ENCODE assay signal across 1 cellular context in the genomic region with DNA sequence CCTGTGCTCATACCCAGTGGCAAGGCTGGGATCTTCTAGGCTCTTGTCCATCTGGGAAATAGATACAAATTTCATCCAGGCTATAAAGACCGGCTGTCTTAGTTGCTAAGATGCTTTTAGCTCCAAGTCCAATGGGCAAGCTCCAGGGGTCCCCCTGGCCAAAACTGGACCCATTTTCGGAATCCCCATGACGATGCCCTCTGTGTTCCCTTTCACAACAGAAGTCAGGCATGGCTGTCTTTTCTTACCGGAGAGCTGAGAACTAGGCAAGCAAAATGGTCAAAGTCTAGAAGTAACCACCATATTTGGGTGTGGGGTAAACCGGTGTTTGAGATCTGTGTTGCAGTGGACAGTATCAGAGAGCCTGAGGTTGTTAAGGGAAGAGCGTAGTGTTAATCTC.
TF ChIP-seq lines count a peak whose summit lies in the region.

No MANE protein-coding gene starts in this region.

TF ChIP-seq in K562, 482 proteins besides CTCF, POLR2A, EP300 and RAD21:
- TF ChIP-seq NFYB (IDR thresholded peaks at IDR 0.05; ENCODE audit: extremely low read depth, insufficient read length) (no peak), CSDE1 (IDR thresholded peaks at IDR 0.05) (no peak), ZNF444 (CRISPR knock-in tag; IDR thresholded peaks at IDR 0.05) (no peak), RNF2 (IDR thresholded peaks at IDR 0.05) (no peak), ZNF695 (CRISPR knock-in tag; IDR thresholded peaks at IDR 0.05) (no peak), FOXJ2 (tag; IDR thresholded peaks at IDR 0.05) (no peak), TGIF2 (CRISPR knock-in tag; IDR thresholded peaks at IDR 0.05) (no peak), PPARD (CRISPR knock-in tag; IDR thresholded peaks at IDR 0.05) (no peak), ESRRA (IDR thresholded peaks at IDR 0.05; ENCODE audit: borderline replicate concordance, low read depth) (no peak), XRCC3 (IDR thresholded peaks at IDR 0.05) (no peak), DDX20 (tag; IDR thresholded peaks at IDR 0.05; ENCODE audit: low read depth) (no peak), KAT8 (IDR thresholded peaks at IDR 0.05; ENCODE audit: low read depth) (no peak), ATF1 (CRISPR knock-in tag; IDR thresholded peaks at IDR 0.05) (no peak), ATF1 (tag; IDR thresholded peaks at IDR 0.05) (no peak), IFI16 (CRISPR knock-in tag; IDR thresholded peaks at IDR 0.05) (no peak), MTA1 (IDR thresholded peaks at IDR 0.05; ENCODE audit: borderline replicate concordance) (no peak)
- TF ChIP-seq, protein P1, sequence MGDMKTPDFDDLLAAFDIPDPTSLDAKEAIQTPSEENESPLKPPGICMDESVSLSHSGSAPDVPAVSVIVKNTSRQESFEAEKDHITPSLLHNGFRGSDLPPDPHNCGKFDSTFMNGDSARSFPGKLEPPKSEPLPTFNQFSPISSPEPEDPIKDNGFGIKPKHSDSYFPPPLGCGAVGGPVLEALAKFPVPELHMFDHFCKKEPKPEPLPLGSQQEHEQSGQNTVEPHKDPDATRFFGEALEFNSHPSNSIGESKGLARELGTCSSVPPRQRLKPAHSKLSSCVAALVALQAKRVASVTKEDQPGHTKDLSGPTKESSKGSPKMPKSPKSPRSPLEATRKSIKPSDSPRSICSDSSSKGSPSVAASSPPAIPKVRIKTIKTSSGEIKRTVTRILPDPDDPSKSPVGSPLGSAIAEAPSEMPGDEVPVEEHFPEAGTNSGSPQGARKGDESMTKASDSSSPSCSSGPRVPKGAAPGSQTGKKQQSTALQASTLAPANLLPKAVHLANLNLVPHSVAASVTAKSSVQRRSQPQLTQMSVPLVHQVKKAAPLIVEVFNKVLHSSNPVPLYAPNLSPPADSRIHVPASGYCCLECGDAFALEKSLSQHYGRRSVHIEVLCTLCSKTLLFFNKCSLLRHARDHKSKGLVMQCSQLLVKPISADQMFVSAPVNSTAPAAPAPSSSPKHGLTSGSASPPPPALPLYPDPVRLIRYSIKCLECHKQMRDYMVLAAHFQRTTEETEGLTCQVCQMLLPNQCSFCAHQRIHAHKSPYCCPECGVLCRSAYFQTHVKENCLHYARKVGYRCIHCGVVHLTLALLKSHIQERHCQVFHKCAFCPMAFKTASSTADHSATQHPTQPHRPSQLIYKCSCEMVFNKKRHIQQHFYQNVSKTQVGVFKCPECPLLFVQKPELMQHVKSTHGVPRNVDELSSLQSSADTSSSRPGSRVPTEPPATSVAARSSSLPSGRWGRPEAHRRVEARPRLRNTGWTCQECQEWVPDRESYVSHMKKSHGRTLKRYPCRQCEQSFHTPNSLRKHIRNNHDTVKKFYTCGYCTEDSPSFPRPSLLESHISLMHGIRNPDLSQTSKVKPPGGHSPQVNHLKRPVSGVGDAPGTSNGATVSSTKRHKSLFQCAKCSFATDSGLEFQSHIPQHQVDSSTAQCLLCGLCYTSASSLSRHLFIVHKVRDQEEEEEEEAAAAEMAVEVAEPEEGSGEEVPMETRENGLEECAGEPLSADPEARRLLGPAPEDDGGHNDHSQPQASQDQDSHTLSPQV (IDR thresholded peaks at IDR 0.05): no peak
TF ChIP-seq in K562: peak in this region for 0.
